In genomic region chr5:112210430-112211005, GRCh38 we compare ENCODE assay signal across 9 cellular contexts.
DNase-seq lines count a peak whose midpoint lies in the region; ATAC-seq, FAIRE-seq and TF ChIP-seq lines count a peak whose summit lies in the region.
"Had no signal": no experiment of that assay in that cellular context is flagged by ENCODE, and none has a peak within 500 bp of the region (broad histone marks: within the 10 kb centered on the region; RNA-seq: fewer than 3 reads in every experiment).

No MANE protein-coding gene starts in this region.

- ATAC-seq in GM19395 (IDR thresholded peaks at IDR 0.05; ENCODE audit: unreplicated experiment) (peak; percentile 54), GM21447 (IDR thresholded peaks at IDR 0.05; ENCODE audit: unreplicated experiment) (no peak)

- no peak overlapping the region for H3K27ac ChIP-seq in fibroblast of lung (ENCODE audit: insufficient read depth, low read length)
- H3K27ac ChIP-seq: epithelial cell of prostate had no signal

- no peaks in the 10 kb centered on the region for H3K36me3 ChIP-seq in fibroblast of lung (ENCODE audit: control insufficient read depth, insufficient read depth, low read length)

- no peaks in the 10 kb centered on the region for H3K4me1 ChIP-seq in fibroblast of lung (ENCODE audit: control insufficient read depth, extremely low read depth, insufficient read depth, low read length)

- no peak for FAIRE-seq in GM12892 (lab: Jason Lieb, UNC)

- H3K4me3 ChIP-seq in AG09309 (ENCODE audit: control insufficient read depth, low read depth, low read length) (no peak overlapping the region), fibroblast of lung (replicated peaks in 1 of 4; ENCODE audit: control extremely low read depth in 1 of 4, insufficient read depth in 1 of 4, low read depth in 3 of 4, low read length in 4 of 4) (no peak overlapping the region)

- H3K27me3 ChIP-seq in fibroblast of lung (ENCODE audit: control insufficient read depth, insufficient read depth, low read length): no peaks in the 10 kb centered on the region

- no peaks in the 10 kb centered on the region for H3K79me2 ChIP-seq in fibroblast of lung (ENCODE audit: control insufficient read depth, insufficient read depth, low read length)

- no peaks in the 10 kb centered on the region for H3K9me3 ChIP-seq in fibroblast of lung (ENCODE audit: control insufficient read depth, insufficient read depth, low read depth, low read length)

- no peak overlapping the region for H3K4me2 ChIP-seq in fibroblast of lung (ENCODE audit: extremely low read depth, insufficient read depth, low read length)

- no peak overlapping the region for H3K9ac ChIP-seq in fibroblast of lung (ENCODE audit: insufficient read depth, low read length)

- TF ChIP-seq CTCF in AG09309 (IDR thresholded peaks at IDR 0.05; ENCODE audit: control insufficient read depth, insufficient read depth, low read depth, low read length, missing control alignments) (peak; percentile 68), fibroblast of lung (conservative IDR thresholded peaks at IDR 0.05 in 1 of 2, IDR thresholded peaks at IDR 0.05 in 1 of 2; ENCODE audit: low read depth in 1 of 2, low read length in 2 of 2) (peak; percentile 60 to 77)

- DNase-seq in AG09309 (ENCODE audit: low read depth): no peak
- peak; percentile 14 for DNase-seq in RPMI7951 (ENCODE audit: low read depth)
- peak; percentile 17 to 53 for DNase-seq in fibroblast of lung (ENCODE audit: low read depth in 2 of 2)
- DNase-seq in nucleus accumbens (lab: John Stamatoyannopoulos, UW): peak in 29 of 56 donors; percentile 0 to 68 (median 16)
- DNase-seq in GM12892 (ENCODE audit: insufficient read length): no peak
- no peak for DNase-seq in stimulated activated CD4-positive, alpha-beta T cell treated with anti-CD3 and anti-CD28 coated beads, Interleukin-12 subunit alpha, Interleukin-12 subunit beta, amount 100 ng/mL, for 4 hours

- H4K20me1 ChIP-seq in fibroblast of lung (ENCODE audit: control insufficient read depth, extremely low read depth, insufficient read depth, low read length): no peaks in the 10 kb centered on the region

- TF ChIP-seq POLR2A in GM12892 (IDR thresholded peaks at IDR 0.05; ENCODE audit: low read depth, low read length): no peak

- no peak overlapping the region for H2AFZ ChIP-seq in fibroblast of lung (ENCODE audit: low read length)

Comparison
In these comparisons a context has a peak if more than half of its experiments do, and no peak if none do; other contexts are left out.
1. DNase-seq: peak in RPMI7951 (single experiment), fibroblast of lung (2 of 2) and nucleus accumbens (29 of 56); none in AG09309 (single experiment), GM12892 (single experiment) and stimulated activated CD4-positive, alpha-beta T cell treated with anti-CD3 and anti-CD28 coated beads, Interleukin-12 subunit alpha, Interleukin-12 subunit beta, amount 100 ng/mL, for 4 hours (single experiment).